Comparison of ENCODE assay signal across 8 cellular contexts in the genomic region with DNA sequence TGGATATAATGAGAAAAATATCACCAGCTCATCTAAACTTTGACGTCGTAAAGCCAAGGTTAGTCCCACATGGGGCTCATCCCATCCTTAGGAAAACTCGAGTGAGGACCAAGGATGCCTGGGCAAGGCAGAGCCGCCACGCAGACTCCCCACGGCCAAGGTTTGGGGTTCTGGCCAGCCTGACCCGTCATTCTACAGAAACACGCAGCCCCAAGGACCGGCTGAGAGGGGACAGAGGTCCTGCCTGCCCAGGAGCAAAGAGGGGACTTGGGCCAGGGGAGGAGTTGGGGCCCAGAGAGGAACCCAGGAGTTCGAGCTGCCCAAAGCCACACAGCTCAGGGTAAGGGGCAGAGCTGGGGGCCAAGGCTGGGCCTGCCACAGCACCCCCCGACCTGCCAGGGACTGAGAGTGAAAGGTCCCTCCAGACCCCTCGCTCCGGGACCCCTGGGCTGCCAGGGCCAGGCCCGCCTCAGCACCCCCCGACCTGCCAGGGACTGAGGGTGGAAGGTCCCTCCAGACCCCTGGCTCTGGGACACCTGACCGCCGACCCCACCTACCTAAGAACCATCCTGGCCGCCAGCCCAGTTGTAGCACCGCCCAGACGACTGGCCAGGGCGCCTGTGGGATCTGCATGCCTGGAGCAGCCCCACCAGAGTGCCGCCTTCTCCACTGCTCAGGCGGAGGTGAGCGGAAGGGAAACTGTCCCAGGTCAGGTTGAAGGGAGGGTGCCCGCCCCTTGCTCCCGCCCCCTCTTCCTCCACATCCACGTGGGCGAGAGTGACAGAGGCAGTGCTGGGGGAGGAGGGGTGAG.
DNase-seq lines count a peak whose midpoint lies in the region; ATAC-seq lines count a peak whose summit lies in the region.

A gene (minus strand): TSS at position 689 of the 811 bp plus-strand sequence. CDS start 56 bp downstream, at position 633.

- ATAC-seq in GM18517 (IDR thresholded peaks at IDR 0.05; ENCODE audit: unreplicated experiment) (peak; percentile 30), HG03460 (IDR thresholded peaks at IDR 0.05; ENCODE audit: unreplicated experiment) (peak; percentile 43)

- peak; percentile 32 to 55 for DNase-seq in activated T-helper 1 cell treated with anti-CD3 and anti-CD28 coated beads, Interleukin-2, amount 50 U/mL, for 16 hours (ENCODE audit: low read depth in 1 of 2, low spot score in 1 of 2)
- DNase-seq in iPS-NIHi7 (ENCODE audit: extremely low spot score) (peak; percentile 78), NCI-H510A treated with DMSO at 0.1 percent for 48 hours (lab: John Stamatoyannopoulos, UW) (no peak), NCI-H2081 (lab: John Stamatoyannopoulos, UW) (no peak), activated gamma-delta T cell treated with Interleukin-2 at 50 U/mL for 16 hours (no peak)
- peak; percentile 56 to 77 (median 77) for DNase-seq in stimulated activated CD4-positive, alpha-beta T cell treated with anti-CD3 and anti-CD28 coated beads, TNF-alpha, amount 100 ng/mL, for 4 hours (ENCODE audit: low read depth in 3 of 3)

Comparison
In these comparisons a context has a peak if more than half of its experiments do, and no peak if none do; other contexts are left out.
1. DNase-seq: peak in activated T-helper 1 cell treated with anti-CD3 and anti-CD28 coated beads, Interleukin-2, amount 50 U/mL, for 16 hours (2 of 2), iPS-NIHi7 (single experiment) and stimulated activated CD4-positive, alpha-beta T cell treated with anti-CD3 and anti-CD28 coated beads, TNF-alpha, amount 100 ng/mL, for 4 hours (3 of 3); none in NCI-H510A treated with DMSO at 0.1 percent for 48 hours (single experiment), NCI-H2081 (0 of 2) and activated gamma-delta T cell treated with Interleukin-2 at 50 U/mL for 16 hours (single experiment).